ENCODE assay signal across 33 cellular contexts in the genomic region with DNA sequence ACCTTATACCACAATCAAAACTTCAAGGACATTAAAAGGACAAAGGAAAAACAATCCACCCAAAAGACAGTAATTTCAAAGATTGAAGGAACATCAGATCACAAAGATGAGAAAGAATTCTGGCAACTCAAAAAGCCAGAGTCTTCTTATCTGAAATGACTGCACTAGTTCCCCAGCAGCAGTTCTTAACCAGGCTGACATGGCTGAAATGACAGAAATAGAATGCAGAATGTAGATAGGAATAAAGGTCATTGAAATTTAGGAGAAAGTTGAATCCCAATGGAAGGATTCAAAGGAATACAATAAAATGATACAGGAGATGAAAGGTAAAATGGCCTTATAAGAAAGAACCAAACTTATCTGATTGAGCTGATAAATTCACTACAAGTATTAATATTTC.
"Had no signal": no experiment of that assay in that cellular context is flagged by ENCODE, and none has a peak within 500 bp of the region (broad histone marks: within the 10 kb centered on the region; RNA-seq: fewer than 3 reads in every experiment).

No MANE protein-coding gene starts in this region.

- H3K9me3 Mint-ChIP-seq: activated naive CD4-positive, alpha-beta T cell treated with anti-CD3 and anti-CD28 coated beads, Interleukin-2, amount 10 ng/mL, durations not matched to agents 7 days and 5 days; activated naive CD8-positive, alpha-beta T cell treated with anti-CD3 and anti-CD28 coated beads, Interleukin-2, amount 10 ng/mL, durations not matched to agents 7 days and 5 days; activated T-helper 2 cell treated with anti-CD3 and anti-CD28 coated beads, Interferon-gamma antibody, Interleukin-2, Interleukin-4, amounts not matched to agents 10 μg/mL and 5 μg/mL and 100 μg/mL, durations not matched to agents 14 hours and 24 hours and 36 hours; T-helper 1 cell treated with Interleukin-12 subunit alpha and Interleukin-12 subunit beta and Interleukin-4 antibody, amounts not matched to agents 30 μg/mL and 1 μg/mL, for 36 hours; T-helper 2 cell treated with Interferon-gamma antibody and Interleukin-4, amounts not matched to agents 5 μg/mL and 100 μg/mL, for 36 hours had no signal

- H3K27ac ChIP-seq: body of pancreas, brain microvascular endothelial cell, breast epithelium, VCaP had no signal

- H3K36me3 ChIP-seq: brain microvascular endothelial cell, breast epithelium had no signal

- H3K27me3 ChIP-seq: body of pancreas, brain microvascular endothelial cell, breast epithelium had no signal

- H3K4me3 ChIP-seq: body of pancreas, breast epithelium had no signal

- H3K27ac Mint-ChIP-seq: activated B cell treated with CpG ODN at 0.5 μM for 24 hours; activated CD4-positive, alpha-beta memory T cell treated with anti-CD3 and anti-CD28 coated beads for 36 hours; activated CD4-positive, alpha-beta T cell treated with anti-CD3 and anti-CD28 coated beads, Interleukin-2, amount 10 ng/mL, durations not matched to agents 24 days and 14 days; activated CD8-positive, alpha-beta T cell treated with anti-CD3 and anti-CD28 coated beads for 36 hours; activated naive CD4-positive, alpha-beta T cell treated with anti-CD3 and anti-CD28 coated beads, Interleukin-2, amount 10 ng/mL, durations not matched to agents 7 days and 5 days; activated naive CD4-positive, alpha-beta T cell treated with anti-CD3 and anti-CD28 coated beads, Interleukin-2, amount 50 U/mL, for 24 hours; activated naive CD8-positive, alpha-beta T cell; activated naive CD8-positive, alpha-beta T cell treated with anti-CD3 and anti-CD28 coated beads, Interleukin-2, amount 10 ng/mL, durations not matched to agents 7 days and 5 days; activated naive CD8-positive, alpha-beta T cell treated with anti-CD3 and anti-CD28 coated beads, Interleukin-2, amount 50 U/mL, for 24 hours; activated T-helper 2 cell treated with anti-CD3 and anti-CD28 coated beads, Interferon-gamma antibody, Interleukin-2, Interleukin-4, amounts not matched to agents 10 μg/mL and 5 μg/mL and 100 μg/mL, durations not matched to agents 14 hours and 24 hours and 36 hours; T-helper 1 cell treated with Interleukin-12 subunit alpha and Interleukin-12 subunit beta and Interleukin-4 antibody, amounts not matched to agents 30 μg/mL and 1 μg/mL, for 36 hours; T-helper 2 cell treated with Interferon-gamma antibody and Interleukin-4, amounts not matched to agents 5 μg/mL and 100 μg/mL, for 36 hours had no signal

- H3K27me3 Mint-ChIP-seq: activated B cell treated with CpG ODN at 0.5 μM for 24 hours; activated CD4-positive, alpha-beta memory T cell treated with anti-CD3 and anti-CD28 coated beads for 36 hours; activated CD4-positive, alpha-beta T cell treated with anti-CD3 and anti-CD28 coated beads, Interleukin-2, amount 10 ng/mL, durations not matched to agents 24 days and 14 days; activated CD8-positive, alpha-beta T cell treated with anti-CD3 and anti-CD28 coated beads for 36 hours; activated naive CD4-positive, alpha-beta T cell treated with anti-CD3 and anti-CD28 coated beads, Interleukin-2, amount 10 ng/mL, durations not matched to agents 7 days and 5 days; activated naive CD4-positive, alpha-beta T cell treated with anti-CD3 and anti-CD28 coated beads, Interleukin-2, amount 50 U/mL, for 24 hours; activated naive CD8-positive, alpha-beta T cell treated with anti-CD3 and anti-CD28 coated beads, Interleukin-2, amount 10 ng/mL, durations not matched to agents 7 days and 5 days; activated naive CD8-positive, alpha-beta T cell treated with anti-CD3 and anti-CD28 coated beads, Interleukin-2, amount 50 U/mL, for 24 hours had no signal

- H3K36me3 Mint-ChIP-seq: activated CD4-positive, alpha-beta memory T cell treated with anti-CD3 and anti-CD28 coated beads for 36 hours; activated naive CD4-positive, alpha-beta T cell treated with anti-CD3 and anti-CD28 coated beads, Interleukin-2, amount 10 ng/mL, durations not matched to agents 7 days and 5 days; activated naive CD4-positive, alpha-beta T cell treated with anti-CD3 and anti-CD28 coated beads, Interleukin-2, amount 50 U/mL, for 24 hours; activated naive CD8-positive, alpha-beta T cell; activated naive CD8-positive, alpha-beta T cell treated with anti-CD3 and anti-CD28 coated beads, Interleukin-2, amount 10 ng/mL, durations not matched to agents 7 days and 5 days had no signal

- H3K4me1 ChIP-seq: body of pancreas, breast epithelium had no signal

- DNase-seq: activated B cell treated with CpG ODN at 0.5 μM for 24 hours; activated CD4-positive, alpha-beta memory T cell treated with anti-CD3 and anti-CD28 coated beads for 36 hours; activated CD4-positive, alpha-beta T cell treated with anti-CD3 and anti-CD28 coated beads for 4 hours; activated CD4-positive, alpha-beta T cell treated with anti-CD3 and anti-CD28 coated beads, Interleukin-2, amount 10 ng/mL, durations not matched to agents 24 days and 14 days; activated CD4-positive, alpha-beta T cell treated with anti-CD3 and anti-CD28 coated beads, Interleukin-2, amount 50 U/mL, for 1 hour; activated CD4-positive, alpha-beta T cell treated with anti-CD3 and anti-CD28 coated beads, Interleukin-2, amount 50 U/mL, for 4 hours; activated CD4-positive, CD25-positive, alpha-beta regulatory T cell treated with anti-CD3 and anti-CD28 coated beads, Interleukin-2, amount 50 U/mL, for 72 hours; activated CD8-positive, alpha-beta memory T cell treated with anti-CD3 and anti-CD28 coated beads, Interleukin-2, amount 50 U/mL, for 4 hours; activated CD8-positive, alpha-beta T cell treated with anti-CD3 and anti-CD28 coated beads for 36 hours; activated effector memory CD4-positive, alpha-beta T cell treated with Interleukin-2 at 50 U/mL for 16 hours; activated gamma-delta T cell; activated naive CD4-positive, alpha-beta T cell treated with anti-CD3 and anti-CD28 coated beads, Interleukin-2, amount 10 ng/mL, durations not matched to agents 7 days and 5 days; activated naive CD4-positive, alpha-beta T cell treated with Interleukin-2 at 50 U/mL for 16 hours; activated naive CD8-positive, alpha-beta T cell treated with anti-CD3 and anti-CD28 coated beads, Interleukin-2, amount 10 ng/mL, durations not matched to agents 7 days and 5 days; activated naive CD8-positive, alpha-beta T cell treated with anti-CD3 and anti-CD28 coated beads, Interleukin-2, amount 50 U/mL, for 24 hours; activated T-cell treated with anti-CD3 and anti-CD28 coated beads for 4 hours; activated T-cell treated with anti-CD3 and anti-CD28 coated beads, Interleukin-2, amount 50 U/mL, for 1 hour; activated T-cell treated with anti-CD3 and anti-CD28 coated beads, Interleukin-2, amount 50 U/mL, for 48 hours; amniotic stem cell; aorta; body of pancreas; brain microvascular endothelial cell; central memory CD4-positive, alpha-beta T cell; T-helper 1 cell; T-helper 2 cell; T-helper 9 cell had no signal

- H3K4me1 Mint-ChIP-seq: activated B cell treated with CpG ODN at 0.5 μM for 24 hours; activated CD4-positive, alpha-beta T cell treated with anti-CD3 and anti-CD28 coated beads, Interleukin-2, amount 10 ng/mL, durations not matched to agents 24 days and 14 days; activated naive CD4-positive, alpha-beta T cell treated with anti-CD3 and anti-CD28 coated beads, Interleukin-2, amount 10 ng/mL, durations not matched to agents 7 days and 5 days; activated naive CD4-positive, alpha-beta T cell treated with anti-CD3 and anti-CD28 coated beads, Interleukin-2, amount 50 U/mL, for 24 hours; activated naive CD8-positive, alpha-beta T cell treated with anti-CD3 and anti-CD28 coated beads, Interleukin-2, amount 10 ng/mL, durations not matched to agents 7 days and 5 days; activated naive CD8-positive, alpha-beta T cell treated with anti-CD3 and anti-CD28 coated beads, Interleukin-2, amount 50 U/mL, for 24 hours had no signal

- H3K4me3 Mint-ChIP-seq: activated B cell treated with CpG ODN at 0.5 μM for 24 hours; activated CD4-positive, alpha-beta memory T cell treated with anti-CD3 and anti-CD28 coated beads for 36 hours; activated CD4-positive, alpha-beta T cell treated with anti-CD3 and anti-CD28 coated beads, Interleukin-2, amount 10 ng/mL, durations not matched to agents 24 days and 14 days; activated CD8-positive, alpha-beta T cell treated with anti-CD3 and anti-CD28 coated beads for 36 hours; activated naive CD4-positive, alpha-beta T cell treated with anti-CD3 and anti-CD28 coated beads, Interleukin-2, amount 10 ng/mL, durations not matched to agents 7 days and 5 days; activated naive CD4-positive, alpha-beta T cell treated with anti-CD3 and anti-CD28 coated beads, Interleukin-2, amount 50 U/mL, for 24 hours; activated naive CD8-positive, alpha-beta T cell; activated naive CD8-positive, alpha-beta T cell treated with anti-CD3 and anti-CD28 coated beads, Interleukin-2, amount 10 ng/mL, durations not matched to agents 7 days and 5 days; activated naive CD8-positive, alpha-beta T cell treated with anti-CD3 and anti-CD28 coated beads, Interleukin-2, amount 50 U/mL, for 24 hours; T-helper 1 cell treated with Interleukin-12 subunit alpha and Interleukin-12 subunit beta and Interleukin-4 antibody, amounts not matched to agents 30 μg/mL and 1 μg/mL, for 36 hours; T-helper 2 cell treated with Interferon-gamma antibody and Interleukin-4, amounts not matched to agents 5 μg/mL and 100 μg/mL, for 36 hours had no signal
